8 cellular contexts compared by ENCODE assay signal in genomic region chr17:9905902-9906301, GRCh38. TPM values are rescaled to one million over a fixed set of nuclear protein-coding genes. Genes with fewer than 3 reads are reported as not detected.
DNase-seq lines count a peak whose midpoint lies in the region; ATAC-seq and TF ChIP-seq lines count a peak whose summit lies in the region.
"Had no signal": no experiment of that assay in that cellular context is flagged by ENCODE, and none has a peak within 500 bp of the region (broad histone marks: within the 10 kb centered on the region; RNA-seq: fewer than 3 reads in every experiment).

No MANE protein-coding gene starts in this region.

- intact Hi-C loops in mucosa of descending colon (cut with DNase I, micrococcal nuclease) = no loop called here

- DNase-seq in HuH-7.5 (ENCODE audit: low spot score) (peak; percentile 15), cerebellar cortex (ENCODE audit: low spot score) (peak; percentile 49), mucosa of descending colon (peak in 1 of 3 donors; percentile 19), GDM1 (lab: John Stamatoyannopoulos, UW) (no peak)

- no peaks in the 10 kb centered on the region for H3K36me3 ChIP-seq in mucosa of descending colon (ENCODE audit: low read depth)

- TF ChIP-seq CTCF in GM12872 (IDR thresholded peaks at IDR 0.05; ENCODE audit: insufficient read depth, low read depth, low read length) (peak; percentile 76), mucosa of descending colon (IDR thresholded peaks at IDR 0.05) (peak; percentile 21)

- H3K4me1 ChIP-seq in mucosa of descending colon (ENCODE audit: low read depth) = no peaks in the 10 kb centered on the region

- H3K4me3 ChIP-seq in mucosa of descending colon = no peak overlapping the region

- H3K9me3 ChIP-seq in mucosa of descending colon = no peaks in the 10 kb centered on the region

- ATAC-seq in mucosa of descending colon (peak; percentile 33), GM19455 (IDR thresholded peaks at IDR 0.05; ENCODE audit: unreplicated experiment) (no peak), GM21717 (IDR thresholded peaks at IDR 0.05; ENCODE audit: unreplicated experiment) (no peak)

RNA-seq across cellular contexts. Expression of gene RCVRN, which starts 0.8 kb away (rescaled TPM):
- total RNA-seq in mucosa of descending colon = under 1 TPM in 2 of 3 donors, not detected in 1; 0.16 to 0.27 TPM
- total RNA-seq: T-helper 1 cell treated with Interleukin-12 subunit alpha and Interleukin-12 subunit beta and Interleukin-4 antibody, amounts not matched to agents 30 ng/mL and 1 ng/mL, for 36 hours had no signal
